11 cellular contexts compared by ENCODE assay signal in the genomic region with DNA sequence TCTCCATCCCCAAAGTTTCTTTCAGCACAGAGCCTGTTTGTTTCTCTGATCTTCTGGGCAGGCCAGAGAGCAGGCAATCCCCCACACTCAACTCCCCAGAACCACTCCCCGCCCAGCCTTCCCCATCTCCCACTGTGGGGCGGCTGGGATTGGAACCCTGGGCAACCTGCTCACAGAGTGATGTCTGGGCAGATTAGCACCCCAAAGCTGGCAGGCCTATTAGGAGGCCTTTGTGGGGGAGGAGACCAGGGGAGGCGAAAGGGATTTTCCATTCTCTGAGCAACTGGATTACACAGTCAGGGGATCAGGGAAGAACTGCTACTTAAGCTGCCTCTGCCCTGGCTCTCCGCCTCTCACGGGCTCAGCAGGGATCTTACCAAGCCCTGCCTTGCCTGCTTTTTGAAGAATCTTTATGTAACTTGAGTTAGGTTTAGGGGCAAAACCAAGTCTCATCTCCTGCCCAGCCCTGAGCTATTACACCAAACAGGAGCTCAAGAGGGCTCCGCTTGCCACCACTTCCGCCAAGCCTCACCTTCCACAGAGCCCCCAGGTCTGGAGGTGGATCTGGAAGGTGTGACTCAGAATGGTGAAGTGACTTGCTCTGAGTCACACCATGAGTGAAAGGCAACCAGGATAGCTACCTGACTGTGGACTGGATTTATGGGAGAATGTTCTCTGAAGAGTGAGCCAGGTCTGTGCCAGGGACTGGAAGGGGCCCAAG. TPM values are rescaled to one million over a fixed set of nuclear protein-coding genes. Genes with fewer than 3 reads are reported as not detected.
DNase-seq lines count a peak whose midpoint lies in the region; ATAC-seq and TF ChIP-seq lines count a peak whose summit lies in the region.
"Had no signal": no experiment of that assay in that cellular context is flagged by ENCODE, and none has a peak within 500 bp of the region (broad histone marks: within the 10 kb centered on the region; RNA-seq: fewer than 3 reads in every experiment).

No MANE protein-coding gene starts in this region.

- DNase-seq in A172 (ENCODE audit: low spot score): peak; percentile 96
- DNase-seq in NCI-H226: peak; percentile 99
- DNase-seq in amniotic epithelial cell (ENCODE audit: low read depth): peak; percentile 89
- DNase-seq in SKM-1 (lab: John Stamatoyannopoulos, UW; ENCODE audit: unreplicated experiment): no peak
- DNase-seq in erythroblast (lab: John Stamatoyannopoulos, UW): no peak
- no peak for DNase-seq in KG1 (lab: John Stamatoyannopoulos, UW)
- DNase-seq: CD4-positive, alpha-beta memory T cell had no signal

- peaks cover 58% of the 10 kb centered on the region for H3K4me1 Mint-ChIP-seq in nephron
- H3K4me1 Mint-ChIP-seq: central memory CD8-positive, alpha-beta T cell had no signal

- peaks cover 55% of the 10 kb centered on the region for H3K27me3 Mint-ChIP-seq in nephron (ENCODE audit: low read depth)

- TF ChIP-seq POLR2A in erythroblast (IDR thresholded peaks at IDR 0.05; ENCODE audit: low read length): no peak

- H3K9me3 Mint-ChIP-seq in nephron: no peaks in the 10 kb centered on the region
- H3K9me3 Mint-ChIP-seq: CD4-positive, alpha-beta memory T cell; central memory CD8-positive, alpha-beta T cell; naive thymus-derived CD4-positive, alpha-beta T cell had no signal

- H3K27ac Mint-ChIP-seq in nephron: peak overlapping the region; percentile 59 to 85 (median 83)
- H3K27ac Mint-ChIP-seq: naive thymus-derived CD4-positive, alpha-beta T cell had no signal

- H3K4me3 Mint-ChIP-seq in nephron: peak overlapping the region; percentile 2 to 31 (median 19)
- H3K4me3 Mint-ChIP-seq: central memory CD8-positive, alpha-beta T cell; naive thymus-derived CD4-positive, alpha-beta T cell had no signal

- ATAC-seq in HG02588 (IDR thresholded peaks at IDR 0.05; ENCODE audit: unreplicated experiment): no peak
- ATAC-seq: naive thymus-derived CD4-positive, alpha-beta T cell had no signal

- TF ChIP-seq CTCF in nephron (IDR thresholded peaks at IDR 0.05; ENCODE audit: unreplicated experiment in 3 of 3): no peak

- no peaks in the 10 kb centered on the region for H3K36me3 Mint-ChIP-seq in nephron (ENCODE audit: low read depth)
- H3K36me3 Mint-ChIP-seq: CD4-positive, alpha-beta memory T cell; naive thymus-derived CD4-positive, alpha-beta T cell had no signal

RNA-seq across cellular contexts. Expression of gene LHX1, which starts 16.0 kb away (rescaled TPM):
- 0.77 and 1.4 TPM in 2 replicates for total RNA-seq in A172 (2014; rRNA removed; shearing (Covaris generic))
- total RNA-seq: CD4-positive, alpha-beta memory T cell had no signal

RNA-seq across cellular contexts. Expression of gene AATF, which starts 27.5 kb away (rescaled TPM):
- total RNA-seq in A172 (2014; rRNA removed; shearing (Covaris generic)): 79.9 and 86.2 TPM in 2 replicates

Comparison
In these comparisons a context has a peak if more than half of its experiments do, and no peak if none do; other contexts are left out.
1. DNase-seq: peak in A172 (single experiment), NCI-H226 (single experiment) and amniotic epithelial cell (single experiment); none in SKM-1 (single experiment), erythroblast (0 of 2) and KG1 (single experiment).